ENCODE assay signal across 8 cellular contexts in the genomic region with DNA sequence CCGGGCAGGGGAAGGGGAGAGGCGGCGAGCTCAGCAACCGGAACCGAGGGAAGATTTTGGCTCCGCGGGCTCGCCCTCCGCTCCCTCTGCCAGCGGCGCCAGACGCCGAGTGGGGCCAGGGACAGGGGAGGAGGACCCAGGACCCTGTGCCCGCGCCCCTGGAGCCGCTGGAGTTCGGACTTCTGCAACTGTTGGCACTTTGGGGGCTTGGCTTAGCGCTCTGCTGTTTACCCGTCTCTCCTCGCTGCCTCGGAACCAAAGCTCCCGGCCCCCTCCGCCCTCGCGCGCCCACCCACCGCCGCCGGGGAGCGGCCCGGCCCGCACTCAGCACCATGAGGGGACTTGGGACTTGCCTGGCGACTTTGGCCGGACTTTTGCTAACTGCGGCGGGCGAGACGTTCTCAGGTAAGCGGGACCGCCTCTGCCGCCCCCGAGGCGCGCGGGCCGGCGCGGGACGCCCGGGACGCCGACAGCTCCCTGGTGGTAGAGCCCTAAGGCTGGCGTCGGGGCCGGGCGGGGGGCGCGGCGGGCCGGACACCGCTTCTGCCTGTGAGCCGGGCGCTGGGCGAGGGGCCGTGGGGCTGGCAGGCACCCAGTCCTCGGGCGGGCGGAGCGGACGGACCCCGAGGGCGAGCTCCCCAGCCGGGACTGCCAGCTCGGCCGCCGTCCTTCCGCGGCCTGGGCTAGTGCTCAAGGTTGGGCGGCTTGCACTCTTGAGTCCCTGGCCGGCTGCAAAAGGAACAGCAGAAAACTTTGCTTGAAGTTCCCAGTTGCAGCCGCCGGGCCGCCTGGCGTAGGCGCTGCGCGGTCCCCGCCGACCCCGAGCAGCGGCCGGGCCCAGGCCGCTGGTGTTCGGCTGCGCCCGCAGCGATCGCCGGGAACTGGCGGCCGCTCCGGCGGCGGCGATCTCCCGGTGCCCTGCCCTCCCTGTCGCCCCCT. TPM values are rescaled to one million over a fixed set of nuclear protein-coding genes. Genes with fewer than 3 reads are reported as not detected.
DNase-seq lines count a peak whose midpoint lies in the region; ATAC-seq and TF ChIP-seq lines count a peak whose summit lies in the region.

No MANE protein-coding gene starts in this region.

- peak overlapping the region; percentile 84 for H3K4me3 ChIP-seq in WI38 (ENCODE audit: low read depth, low read length)
- peak overlapping the region; percentile 55 to 83 (median 75) for H3K4me3 ChIP-seq in esophagus squamous epithelium
- peak overlapping the region; percentile 30 for H3K4me3 ChIP-seq in mucosa of descending colon
- peak overlapping the region; percentile 53 to 89 for H3K4me3 ChIP-seq in uterus

- TF ChIP-seq POLR2A in esophagus squamous epithelium (IDR thresholded peaks at IDR 0.05) (peak in 1 of 4 donors; percentile 28), uterus (IDR thresholded peaks at IDR 0.05) (peak in 1 of 2 donors; percentile 8)

- ATAC-seq in HG02588 (IDR thresholded peaks at IDR 0.05; ENCODE audit: unreplicated experiment) (peak; percentile 10), mucosa of descending colon (peak; percentile 48)

- H3K27me3 ChIP-seq in esophagus squamous epithelium, result peaks cover 0 to 42% (median 0%) of the 10 kb centered on the region in 4 donors
- no peaks in the 10 kb centered on the region for H3K27me3 ChIP-seq in uterus

- H3K36me3 ChIP-seq in esophagus squamous epithelium, result no peaks in the 10 kb centered on the region
- no peaks in the 10 kb centered on the region for H3K36me3 ChIP-seq in mucosa of descending colon (ENCODE audit: low read depth)
- no peaks in the 10 kb centered on the region for H3K36me3 ChIP-seq in uterus

- peaks cover 0 to 49% (median 3%) of the 10 kb centered on the region in 3 donors for H3K4me1 ChIP-seq in esophagus squamous epithelium
- H3K4me1 ChIP-seq in mucosa of descending colon (ENCODE audit: low read depth), result no peaks in the 10 kb centered on the region
- H3K4me1 ChIP-seq in uterus, result peaks cover 0 to 5% of the 10 kb centered on the region in 2 donors

- H3K27ac ChIP-seq in esophagus squamous epithelium (peak overlapping the region; percentile 84 to 96 (median 91)), uterus (peak overlapping the region; percentile 93 to 99)

- TF ChIP-seq CTCF in WI38 (IDR thresholded peaks at IDR 0.05; ENCODE audit: low read depth, low read length) (no peak), esophagus squamous epithelium (IDR thresholded peaks at IDR 0.05) (peak in 3 of 6 experiments; percentile 7 to 18 (median 12)), mucosa of descending colon (IDR thresholded peaks at IDR 0.05) (no peak), uterus (IDR thresholded peaks at IDR 0.05) (no peak)

- WGBS in esophagus squamous epithelium, 2 donors, result 0% methylated on average over 12 of the region's 107 CpGs; no CpG with 5 or more reads in 1 of the 2 donors

- intact Hi-C loops in esophagus squamous epithelium (cut with DNase I), result loop anchor here (2.0 kb wide), 1 partner anchor 295 kb away; no protein-coding TSS in a partner anchor
- intact Hi-C loops in mucosa of descending colon (cut with DNase I, micrococcal nuclease), result loop anchor here in 1 of 2 donors (10.0 kb wide), 1 partner anchor 283 kb away; no protein-coding TSS in a partner anchor
- intact Hi-C loops in uterus (cut with DNase I; ENCODE audit: low total_unique reads), result loop anchor here (5.0 kb wide), 1 partner anchor 295 kb away; no protein-coding TSS in a partner anchor

- peak; percentile 71 for DNase-seq in EH (ENCODE audit: low read depth)
- DNase-seq in esophagus squamous epithelium (lab: John Stamatoyannopoulos, UW), result no peak
- DNase-seq in mucosa of descending colon, result peak; percentile 31 to 58 (median 53)
- peak; percentile 43 to 57 for DNase-seq in uterus
- DNase-seq in T-helper 1 cell, result no peak
- DNase-seq in activated CD4-positive, alpha-beta T cell treated with anti-CD3 and anti-CD28 coated beads, Interleukin-2, amount 50 U/mL, for 4 hours, result no peak

- H3K9me3 ChIP-seq in esophagus squamous epithelium (no peaks in the 10 kb centered on the region), mucosa of descending colon (no peaks in the 10 kb centered on the region), uterus (no peaks in the 10 kb centered on the region)

RNA-seq across cellular contexts. Expression of a gene that starts 0.6 kb away (rescaled TPM):
- total RNA-seq in esophagus squamous epithelium (10 to 100 TPM in 2 of 4 donors, 1 to 10 TPM in 2; 6.5 to 38.7 (median 11.1) TPM), mucosa of descending colon (10 to 100 TPM; 15.3 to 41.1 (median 19.6) TPM), uterus (100 to 1,000 TPM in 1 of 4 donors, 10 to 100 TPM in 3; 62.0 to 127 (median 85.7) TPM)

Comparison
In these comparisons a context has a peak if more than half of its experiments do, and no peak if none do; other contexts are left out.
1. DNase-seq: peak in EH (single experiment), mucosa of descending colon (3 of 3) and uterus (2 of 2); none in esophagus squamous epithelium (single experiment), T-helper 1 cell (0 of 5) and activated CD4-positive, alpha-beta T cell treated with anti-CD3 and anti-CD28 coated beads, Interleukin-2, amount 50 U/mL, for 4 hours (0 of 2).
2. H3K4me3 ChIP-seq: peak in every context shown above with its lines; median percentile 84 in WI38; 75 in esophagus squamous epithelium; 71 in uterus; 30 in mucosa of descending colon.